ENCODE assay signal across 8 cellular contexts in the genomic region with DNA sequence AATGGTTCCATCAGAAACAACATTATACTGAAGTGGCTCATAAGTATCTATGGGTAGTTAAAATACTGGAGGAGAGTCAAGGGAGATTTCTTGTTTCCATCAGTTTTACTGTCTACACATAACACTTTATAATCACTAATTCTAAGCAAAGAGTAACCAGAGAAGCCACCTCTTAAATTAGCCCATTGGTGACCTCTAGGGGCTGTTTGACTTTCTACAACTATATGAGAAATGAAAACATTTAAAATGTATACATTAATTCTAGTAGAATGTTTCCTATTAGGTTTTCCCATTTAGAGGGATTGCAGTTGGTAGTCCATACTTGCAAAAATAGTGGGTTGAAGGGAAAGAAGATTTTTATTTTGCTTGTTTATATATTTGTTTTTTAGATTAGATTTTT.
DNase-seq lines count a peak whose midpoint lies in the region; ATAC-seq and TF ChIP-seq lines count a peak whose summit lies in the region.

No MANE protein-coding gene starts in this region.

- DNase-seq in SHP77 (lab: John Stamatoyannopoulos, UW) (peak; percentile 11 to 35), kidney epithelial cell (ENCODE audit: low read depth) (no peak), NCI-H2196 (lab: John Stamatoyannopoulos, UW; ENCODE audit: unreplicated experiment) (no peak), HK-2 (ENCODE audit: unreplicated experiment) (no peak)
- DNase-seq in activated naive CD4-positive, alpha-beta T cell treated with anti-CD3 and anti-CD28 coated beads, Interleukin-2, amount 50 U/mL, for 72 hours (ENCODE audit: low spot score in 2 of 2), result no peak

- H3K27me3 ChIP-seq in kidney epithelial cell (ENCODE audit: control insufficient read depth, insufficient read depth, low read length), result no peaks in the 10 kb centered on the region

- H3K9me3 Mint-ChIP-seq in activated naive CD4-positive, alpha-beta T cell treated with anti-CD3 and anti-CD28 coated beads, Interleukin-2, amount 50 U/mL, for 72 hours, result no peaks in the 10 kb centered on the region

- no peaks in the 10 kb centered on the region for H3K36me3 Mint-ChIP-seq in activated naive CD4-positive, alpha-beta T cell treated with anti-CD3 and anti-CD28 coated beads, Interleukin-2, amount 50 U/mL, for 72 hours

- peak; percentile 35 for TF ChIP-seq CTCF in kidney epithelial cell (IDR thresholded peaks at IDR 0.05; ENCODE audit: insufficient read depth, low read length, poor library complexity, severe bottlenecking)

- ATAC-seq in GM18520 (IDR thresholded peaks at IDR 0.05; ENCODE audit: unreplicated experiment), result peak; percentile 56
- peak; percentile 74 for ATAC-seq in HG03354 (IDR thresholded peaks at IDR 0.05; ENCODE audit: poor library complexity, severe bottlenecking, unreplicated experiment)
- ATAC-seq in HG03571 (IDR thresholded peaks at IDR 0.05; ENCODE audit: unreplicated experiment), result no peak
- ATAC-seq in activated naive CD4-positive, alpha-beta T cell treated with anti-CD3 and anti-CD28 coated beads, Interleukin-2, amount 50 U/mL, for 72 hours, result no peak

- H3K36me3 ChIP-seq in kidney epithelial cell (ENCODE audit: control insufficient read depth, insufficient read depth, low read length), result no peaks in the 10 kb centered on the region

- no peak overlapping the region for H3K4me3 ChIP-seq in kidney epithelial cell (ENCODE audit: low read depth, low read length)

- no peak overlapping the region for H3K27ac Mint-ChIP-seq in activated naive CD4-positive, alpha-beta T cell treated with anti-CD3 and anti-CD28 coated beads, Interleukin-2, amount 50 U/mL, for 72 hours

Comparison
In these comparisons a context has a peak if more than half of its experiments do, and no peak if none do; other contexts are left out.
1. ATAC-seq: peak in GM18520 (single experiment) and HG03354 (single experiment); none in HG03571 (single experiment) and activated naive CD4-positive, alpha-beta T cell treated with anti-CD3 and anti-CD28 coated beads, Interleukin-2, amount 50 U/mL, for 72 hours (0 of 2).
2. DNase-seq: peak in SHP77 (2 of 2); none in kidney epithelial cell (single experiment), NCI-H2196 (single experiment), activated naive CD4-positive, alpha-beta T cell treated with anti-CD3 and anti-CD28 coated beads, Interleukin-2, amount 50 U/mL, for 72 hours (0 of 2) and HK-2 (single experiment).